ENCODE assay signal across 8 cellular contexts in the genomic region with DNA sequence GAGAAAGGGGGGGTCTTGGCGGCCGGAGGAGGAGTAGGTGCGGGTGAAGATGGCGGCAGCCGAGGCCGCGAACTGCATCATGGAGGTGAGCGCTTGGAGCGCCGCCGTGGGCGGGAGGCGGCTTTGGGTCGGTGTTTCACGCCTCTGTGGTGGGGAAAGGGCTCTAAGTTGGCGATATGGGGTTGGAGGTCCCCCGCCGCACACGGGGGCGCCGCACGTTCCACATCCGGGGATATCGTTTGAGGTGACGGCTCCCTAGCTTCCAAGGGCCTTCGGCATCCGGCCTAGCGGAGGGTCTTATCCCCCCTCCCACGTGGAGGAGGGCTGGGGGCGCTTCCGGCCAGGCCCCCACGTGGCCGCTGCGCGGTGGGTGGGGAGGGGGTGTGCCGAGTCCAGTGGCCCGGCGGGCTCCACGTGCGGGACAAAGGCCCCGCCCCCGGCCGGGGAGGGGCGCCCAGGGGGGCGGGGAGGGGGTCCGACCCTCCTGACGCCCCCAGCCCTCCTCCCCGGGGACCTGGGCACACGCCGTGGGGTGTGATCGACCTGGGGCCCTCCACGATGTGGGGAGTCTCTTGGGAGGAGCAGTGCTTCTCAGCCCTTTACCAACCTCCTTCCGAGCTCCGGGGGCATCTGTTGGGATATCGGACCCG. TPM values are rescaled to one million over a fixed set of nuclear protein-coding genes. Genes with fewer than 3 reads are reported as not detected.
DNase-seq lines count a peak whose midpoint lies in the region; ATAC-seq and TF ChIP-seq lines count a peak whose summit lies in the region.

Gene PRMT1, plus strand, starts transcription at position 40 of the 650 bp plus-strand sequence. Its CDS starts 10 bp downstream, at position 50.

- H3K27me3 Mint-ChIP-seq in activated naive CD4-positive, alpha-beta T cell treated with anti-CD3 and anti-CD28 coated beads for 36 hours (ENCODE audit: low read depth) = no peaks in the 10 kb centered on the region
- H3K27me3 Mint-ChIP-seq in osteocyte (ENCODE audit: unreplicated experiment) = no peaks in the 10 kb centered on the region

- peaks cover 12% of the 10 kb centered on the region for H3K36me3 Mint-ChIP-seq in activated naive CD4-positive, alpha-beta T cell treated with anti-CD3 and anti-CD28 coated beads for 36 hours (ENCODE audit: low read depth)
- H3K36me3 Mint-ChIP-seq in osteocyte (ENCODE audit: unreplicated experiment) = peaks cover under 1% of the 10 kb centered on the region

- H3K9me3 Mint-ChIP-seq in activated naive CD4-positive, alpha-beta T cell treated with anti-CD3 and anti-CD28 coated beads for 36 hours = no peaks in the 10 kb centered on the region
- H3K9me3 Mint-ChIP-seq in osteocyte (ENCODE audit: unreplicated experiment) = no peaks in the 10 kb centered on the region

- H3K27ac Mint-ChIP-seq in activated naive CD4-positive, alpha-beta T cell treated with anti-CD3 and anti-CD28 coated beads for 36 hours = peak within 1 kb of the TSS; percentile 99
- H3K27ac Mint-ChIP-seq in osteocyte (ENCODE audit: unreplicated experiment) = peak within 1 kb of the TSS; percentile 99

- TF ChIP-seq CTCF in osteocyte (IDR thresholded peaks at IDR 0.05) = no peak

- DNase-seq in NCI-H2081 (lab: John Stamatoyannopoulos, UW) (peak; percentile 38 to 60), NCI-H2081 treated with DMSO at 0.1 percent for 48 hours (lab: John Stamatoyannopoulos, UW) (no peak), NCI-H446 (lab: John Stamatoyannopoulos, UW) (peak; percentile 69 to 81), Right ventricle myocardium inferior (ENCODE audit: missing footprints) (no peak), osteocyte (ENCODE audit: extremely low spot score, unreplicated experiment) (no peak)
- no peak for DNase-seq in activated naive CD4-positive, alpha-beta T cell treated with anti-CD3 and anti-CD28 coated beads for 36 hours

- H3K4me1 Mint-ChIP-seq in activated naive CD4-positive, alpha-beta T cell treated with anti-CD3 and anti-CD28 coated beads for 36 hours (ENCODE audit: low read depth) = peaks cover 29% of the 10 kb centered on the region
- H3K4me1 Mint-ChIP-seq in osteocyte (ENCODE audit: unreplicated experiment) = peaks cover 32% of the 10 kb centered on the region

- CTCF ChIA-PET in activated naive CD4-positive, alpha-beta T cell treated with anti-CD3 and anti-CD28 coated beads for 36 hours (lab: Charles Lee) = interaction anchor here (0.5 to 2.1 kb wide), 7 partner anchors 12 to 207 kb away, joined by 3 to 8 read pairs (median 4); partner anchors contain the start of genes ADM5 and RRAS

- intact Hi-C loops in activated naive CD4-positive, alpha-beta T cell treated with anti-CD3 and anti-CD28 coated beads for 36 hours (cut with micrococcal nuclease) = loop anchor here (1.0 to 2.0 kb wide), 4 partner anchors 181 to 348 kb away; partner anchors contain the start of genes AKT1S1, ALDH16A1, RPS11 and TBC1D17
- intact Hi-C loops in Right ventricle myocardium inferior (cut with DNase I) = loop anchor here (1.0 to 5.0 kb wide), 5 partner anchors 37 to 225 kb away; partner anchors contain the start of genes AKT1S1, ALDH16A1, FUZ and PIH1D1

- ATAC-seq in Right ventricle myocardium inferior (no peak), GM21528 (IDR thresholded peaks at IDR 0.05; ENCODE audit: low FRiP score, unreplicated experiment) (no peak), HG03469 (IDR thresholded peaks at IDR 0.05; ENCODE audit: unreplicated experiment) (no peak)

- H3K4me3 Mint-ChIP-seq in activated naive CD4-positive, alpha-beta T cell treated with anti-CD3 and anti-CD28 coated beads for 36 hours = peak within 1 kb of the TSS; percentile 91
- H3K4me3 Mint-ChIP-seq in osteocyte (ENCODE audit: unreplicated experiment) = peak within 1 kb of the TSS; percentile 99

RNA-seq across cellular contexts. Expression of gene PRMT1, which starts in this region (rescaled TPM):
- 100 to 1,000 TPM; 380 to 394 TPM for total RNA-seq in activated naive CD4-positive, alpha-beta T cell treated with anti-CD3 and anti-CD28 coated beads for 36 hours
- total RNA-seq in Right ventricle myocardium inferior = 122 TPM
- total RNA-seq in osteocyte = 121 and 126 TPM in 2 replicates

Comparison
In these comparisons a context has a peak if more than half of its experiments do, and no peak if none do; other contexts are left out.
1. DNase-seq: peak in NCI-H2081 (2 of 2) and NCI-H446 (2 of 2); none in NCI-H2081 treated with DMSO at 0.1 percent for 48 hours (single experiment), activated naive CD4-positive, alpha-beta T cell treated with anti-CD3 and anti-CD28 coated beads for 36 hours (single experiment), Right ventricle myocardium inferior (single experiment) and osteocyte (single experiment).